Comparison of ENCODE assay signal across 1 cellular context in the genomic region with DNA sequence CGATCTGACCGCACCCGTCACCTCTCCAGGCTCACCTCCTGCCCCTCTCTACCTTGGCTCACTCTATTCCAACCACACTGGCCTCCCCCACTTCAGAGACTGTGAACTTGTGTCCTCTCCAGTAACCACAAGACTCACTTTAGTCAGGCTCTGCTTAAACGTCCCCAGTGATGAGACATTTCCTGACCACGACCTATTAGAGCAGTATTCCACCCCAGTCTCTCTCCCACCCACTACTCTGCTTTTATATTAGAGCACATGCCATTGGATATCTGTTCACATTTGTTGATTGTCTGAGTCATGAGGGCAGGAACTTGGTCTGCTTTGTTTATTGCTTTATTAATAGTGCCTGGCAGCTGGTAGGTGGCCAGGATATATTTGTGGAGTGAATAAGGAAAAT.
TF ChIP-seq lines count a peak whose summit lies in the region.

No MANE protein-coding gene starts in this region.

TF ChIP-seq in K562, 482 proteins besides CTCF, POLR2A, EP300 and RAD21:
- TF ChIP-seq ZSCAN32 (CRISPR knock-in tag; IDR thresholded peaks at IDR 0.05) (no peak), ZNF444 (CRISPR knock-in tag; IDR thresholded peaks at IDR 0.05) (no peak), ZBTB1 (CRISPR knock-in tag; IDR thresholded peaks at IDR 0.05; ENCODE audit: borderline replicate concordance, low read depth) (no peak), KDM1A (IDR thresholded peaks at IDR 0.05) (peak; percentile 26 to 42; a peak in 1 of 4 replicates), MTA2 (IDR thresholded peaks at IDR 0.05; ENCODE audit: low read depth) (no peak), ZNF79 (CRISPR knock-in tag; IDR thresholded peaks at IDR 0.05; ENCODE audit: low read depth) (no peak), TOE1 (IDR thresholded peaks at IDR 0.05; ENCODE audit: borderline replicate concordance) (no peak), TOE1 (CRISPR knock-in tag; IDR thresholded peaks at IDR 0.05; ENCODE audit: borderline replicate concordance, low read depth) (no peak), MAZ (CRISPR knock-in tag; conservative IDR thresholded peaks at IDR 0.05 in 1 of 2, IDR thresholded peaks at IDR 0.05 in 1 of 2) (no peak), ZFP30 (CRISPR knock-in tag; IDR thresholded peaks at IDR 0.05; ENCODE audit: borderline replicate concordance) (no peak), HMBOX1 (IDR thresholded peaks at IDR 0.05) (peak; percentile 40)
TF ChIP-seq in K562: peak in this region for 2.
